ENCODE assay signal across 1 cellular context in genomic region chr9:16268037-16269010, GRCh38.
TF ChIP-seq lines count a peak whose summit lies in the region.

No MANE protein-coding gene starts in this region.

TF ChIP-seq in HepG2, 621 proteins besides CTCF, POLR2A, EP300 and RAD21 (continued from another document):
- TF ChIP-seq ZHX2 (IDR thresholded peaks at IDR 0.05; ENCODE audit: low read depth) (no peak), ZHX2 (CRISPR knock-in tag; IDR thresholded peaks at IDR 0.05; ENCODE audit: borderline replicate concordance) (no peak), TMF1 (CRISPR knock-in tag; IDR thresholded peaks at IDR 0.05; ENCODE audit: low read depth) (no peak), SOX5 (CRISPR knock-in tag; IDR thresholded peaks at IDR 0.05; ENCODE audit: borderline replicate concordance) (no peak), ZNF274 (CRISPR knock-in tag; IDR thresholded peaks at IDR 0.05) (no peak), SRSF9 (IDR thresholded peaks at IDR 0.05; ENCODE audit: borderline replicate concordance, insufficient read depth, low read depth, low read length, poor library complexity, severe bottlenecking) (no peak)
